ENCODE assay signal across 23 cellular contexts in the genomic region with DNA sequence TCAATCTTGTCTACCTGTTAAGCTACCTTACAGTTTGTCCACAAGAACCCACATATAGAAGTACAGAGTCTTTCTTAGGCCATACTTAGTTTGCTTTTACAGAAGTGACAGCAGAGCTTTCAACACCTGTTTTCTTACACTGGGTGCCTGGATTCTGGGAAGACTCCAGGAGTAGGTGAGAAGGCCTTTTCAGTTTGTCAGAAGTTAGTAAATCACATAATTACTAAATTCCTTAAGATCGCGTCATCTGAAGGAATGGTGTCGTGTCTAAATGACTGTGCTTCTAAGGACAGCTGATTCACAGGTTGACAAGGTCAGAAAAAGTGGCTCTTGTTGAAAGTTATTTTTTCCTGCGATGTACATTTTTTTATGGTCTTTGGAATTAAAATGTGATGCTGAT.
DNase-seq lines count a peak whose midpoint lies in the region; TF ChIP-seq lines count a peak whose summit lies in the region.
"Had no signal": no experiment of that assay in that cellular context is flagged by ENCODE, and none has a peak within 500 bp of the region (broad histone marks: within the 10 kb centered on the region; RNA-seq: fewer than 3 reads in every experiment).

No MANE protein-coding gene starts in this region.

- no peak for TF ChIP-seq CTCF in ovary (IDR thresholded peaks at IDR 0.05)
- TF ChIP-seq CTCF in GM20000 (IDR thresholded peaks at IDR 0.05; ENCODE audit: extremely low read depth, missing control alignments): no peak

- H3K27ac ChIP-seq in HUES6 (ENCODE audit: low read depth, low read length) (peak overlapping the region; percentile 14; the same call in 1 of the 2 replicates), ovary (no peak overlapping the region)
- H3K27ac ChIP-seq: epithelial cell of prostate, right lobe of liver, transverse colon had no signal

- no peak overlapping the region for H3K27ac Mint-ChIP-seq in activated naive CD4-positive, alpha-beta T cell treated with anti-CD3 and anti-CD28 coated beads, Interleukin-2, amount 10 ng/mL, durations not matched to agents 7 days and 5 days
- H3K27ac Mint-ChIP-seq: activated naive CD4-positive, alpha-beta T cell treated with anti-CD3 and anti-CD28 coated beads for 36 hours; B cell; naive thymus-derived CD8-positive, alpha-beta T cell had no signal

- TF ChIP-seq POLR2A in ovary (IDR thresholded peaks at IDR 0.05): no peak

- no peaks in the 10 kb centered on the region for H3K36me3 Mint-ChIP-seq in activated naive CD4-positive, alpha-beta T cell treated with anti-CD3 and anti-CD28 coated beads, Interleukin-2, amount 10 ng/mL, durations not matched to agents 7 days and 5 days
- H3K36me3 Mint-ChIP-seq: naive thymus-derived CD8-positive, alpha-beta T cell had no signal

- H3K4me3 Mint-ChIP-seq in activated naive CD4-positive, alpha-beta T cell treated with anti-CD3 and anti-CD28 coated beads, Interleukin-2, amount 10 ng/mL, durations not matched to agents 7 days and 5 days: no peak overlapping the region
- H3K4me3 Mint-ChIP-seq: activated naive CD4-positive, alpha-beta T cell treated with anti-CD3 and anti-CD28 coated beads for 36 hours; B cell; central memory CD8-positive, alpha-beta T cell; naive thymus-derived CD8-positive, alpha-beta T cell had no signal

- H3K4me1 Mint-ChIP-seq in activated naive CD4-positive, alpha-beta T cell treated with anti-CD3 and anti-CD28 coated beads, Interleukin-2, amount 10 ng/mL, durations not matched to agents 7 days and 5 days: peaks cover 12% of the 10 kb centered on the region
- H3K4me1 Mint-ChIP-seq: B cell; central memory CD8-positive, alpha-beta T cell had no signal

- H3K4me3 ChIP-seq in HUES6 (ENCODE audit: low read depth, low read length) (0 out of 2 replicates have a peak overlapping the region, but pooled peaks have one; percentile 0), iPS-15b (ENCODE audit: low read depth, low read length) (peak overlapping the region; percentile 24), ovary (no peak overlapping the region)
- H3K4me3 ChIP-seq: right lobe of liver, transverse colon had no signal

- H3K9me3 ChIP-seq in HUES6 (ENCODE audit: control insufficient read depth, insufficient read depth, low read depth, low read length) (peaks cover 11% of the 10 kb centered on the region; the same call in 1 of the 2 replicates), iPS-15b (ENCODE audit: control insufficient read depth, insufficient read depth, low read length) (no peaks in the 10 kb centered on the region), ovary (no peaks in the 10 kb centered on the region)
- H3K9me3 ChIP-seq: transverse colon had no signal

- DNase-seq in A172 (ENCODE audit: low spot score) (peak; percentile 83), SW 1271 (lab: John Stamatoyannopoulos, UW) (peak; percentile 56 to 76), ovary (no peak), GM03348 (ENCODE audit: low spot score) (no peak), GM20000 (ENCODE audit: low spot score) (no peak)
- DNase-seq in activated naive CD4-positive, alpha-beta T cell treated with anti-CD3 and anti-CD28 coated beads, Interleukin-2, amount 10 ng/mL, durations not matched to agents 7 days and 5 days: no peak
- DNase-seq: 8988T; activated CD4-positive, alpha-beta T cell treated with anti-CD3 and anti-CD28 coated beads for 48 hours; activated naive CD4-positive, alpha-beta T cell treated with anti-CD3 and anti-CD28 coated beads for 36 hours; activated T-cell treated with anti-CD3 and anti-CD28 coated beads, Interleukin-2, amount 50 U/mL, for 48 hours; DMS79 treated with DMSO at 0.1 percent for 48 hours; left cardiac atrium; naive thymus-derived CD8-positive, alpha-beta T cell; NCI-H1694 treated with DMSO at 0.1 percent for 48 hours; NCI-H748 treated with DMSO at 0.1 percent for 48 hours; right lobe of liver; stimulated activated CD4-positive, alpha-beta T cell treated with anti-CD3 and anti-CD28 coated beads, Interleukin-15, amount 100 ng/mL, for 24 hours; transverse colon had no signal

- H3K9me3 Mint-ChIP-seq in activated naive CD4-positive, alpha-beta T cell treated with anti-CD3 and anti-CD28 coated beads, Interleukin-2, amount 10 ng/mL, durations not matched to agents 7 days and 5 days: no peaks in the 10 kb centered on the region
- H3K9me3 Mint-ChIP-seq: activated naive CD4-positive, alpha-beta T cell treated with anti-CD3 and anti-CD28 coated beads for 36 hours; central memory CD8-positive, alpha-beta T cell; naive thymus-derived CD8-positive, alpha-beta T cell had no signal

- intact Hi-C loops in ovary (cut with DNase I): no loop called here

- H3K9ac ChIP-seq in HUES6 (ENCODE audit: low read length) (no peak overlapping the region), iPS-15b (ENCODE audit: low read depth, low read length) (no peak overlapping the region)

- CTCF ChIA-PET in activated naive CD4-positive, alpha-beta T cell treated with anti-CD3 and anti-CD28 coated beads, Interleukin-2, amount 10 ng/mL, durations not matched to agents 7 days and 5 days (lab: Charles Lee): no interaction called here

- H3K27me3 ChIP-seq in HUES6 (ENCODE audit: control insufficient read depth, insufficient read depth, low read length): no peaks in the 10 kb centered on the region
- no peaks in the 10 kb centered on the region for H3K27me3 ChIP-seq in iPS-15b (ENCODE audit: control insufficient read depth, insufficient read depth, low read length)
- no peaks in the 10 kb centered on the region for H3K27me3 ChIP-seq in ovary
- H3K27me3 ChIP-seq: right lobe of liver, transverse colon had no signal

- H3K4me1 ChIP-seq in HUES6 (ENCODE audit: control insufficient read depth, insufficient read depth, low read length) (peaks cover 19% of the 10 kb centered on the region), iPS-15b (ENCODE audit: control insufficient read depth, insufficient read depth, low read length) (peaks cover 21% of the 10 kb centered on the region), ovary (ENCODE audit: insufficient read depth) (no peaks in the 10 kb centered on the region)
- H3K4me1 ChIP-seq: right lobe of liver, transverse colon had no signal

- H3K27me3 Mint-ChIP-seq in activated naive CD4-positive, alpha-beta T cell treated with anti-CD3 and anti-CD28 coated beads, Interleukin-2, amount 10 ng/mL, durations not matched to agents 7 days and 5 days: no peaks in the 10 kb centered on the region
- H3K27me3 Mint-ChIP-seq: central memory CD8-positive, alpha-beta T cell; naive thymus-derived CD8-positive, alpha-beta T cell had no signal

- no peak for TF ChIP-seq EP300 in ovary (IDR thresholded peaks at IDR 0.05)

- peaks cover 68% of the 10 kb centered on the region for H3K36me3 ChIP-seq in HUES6 (ENCODE audit: control insufficient read depth, insufficient read depth, low read length)
- peaks cover 15% of the 10 kb centered on the region for H3K36me3 ChIP-seq in iPS-15b (ENCODE audit: control insufficient read depth, insufficient read depth, low read length)
- no peaks in the 10 kb centered on the region for H3K36me3 ChIP-seq in ovary
- H3K36me3 ChIP-seq: right lobe of liver, transverse colon had no signal

- 68 to 74% (median 72%) methylated on average over 4 of the region's 4 CpGs for WGBS in ovary, 3 donors

Comparison
In these comparisons a context has a peak if more than half of its experiments do, and no peak if none do; other contexts are left out.
1. DNase-seq: peak in A172 (single experiment) and SW 1271 (2 of 2); none in ovary (0 of 5), activated naive CD4-positive, alpha-beta T cell treated with anti-CD3 and anti-CD28 coated beads, Interleukin-2, amount 10 ng/mL, durations not matched to agents 7 days and 5 days (single experiment), GM03348 (single experiment) and GM20000 (single experiment).